10 cellular contexts compared by ENCODE assay signal in the genomic region with DNA sequence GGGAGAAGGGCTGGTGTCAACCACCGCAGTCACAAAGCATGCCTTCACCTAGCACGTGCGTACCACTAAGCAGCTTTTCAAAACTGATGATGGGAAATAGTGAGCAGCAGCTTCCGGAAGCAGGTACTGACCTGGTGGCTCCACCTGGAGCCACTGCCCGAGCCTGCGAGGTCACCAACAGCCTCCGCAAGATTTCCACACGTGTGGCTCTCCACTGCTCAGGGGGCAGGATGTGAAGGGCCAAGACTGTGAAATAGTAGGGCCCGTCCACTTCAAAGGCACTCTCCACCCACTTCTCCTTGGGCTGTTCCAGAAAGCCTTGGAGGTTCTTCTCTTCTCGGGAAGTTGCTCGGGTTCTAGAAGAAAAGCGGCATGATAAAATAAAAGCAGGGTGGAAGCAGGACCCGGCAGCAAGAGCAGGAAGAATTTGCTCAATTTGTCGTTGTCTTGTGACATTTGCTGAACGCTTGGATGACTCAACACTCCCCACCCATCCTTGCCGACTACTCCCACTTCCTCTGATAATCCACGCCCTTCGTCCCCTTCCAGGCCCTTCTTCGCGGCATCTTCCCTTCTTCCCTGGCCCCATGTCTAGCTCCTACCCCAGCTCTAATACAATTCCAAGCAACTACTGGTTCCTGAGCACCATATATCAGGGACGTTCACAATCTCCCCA.
DNase-seq lines count a peak whose midpoint lies in the region; ATAC-seq, FAIRE-seq and TF ChIP-seq lines count a peak whose summit lies in the region.
"Had no signal": no experiment of that assay in that cellular context is flagged by ENCODE, and none has a peak within 500 bp of the region (broad histone marks: within the 10 kb centered on the region; RNA-seq: fewer than 3 reads in every experiment).

No MANE protein-coding gene starts in this region.

- TF ChIP-seq CTCF in gastroesophageal sphincter (IDR thresholded peaks at IDR 0.05): no peak

- no peak for FAIRE-seq in small intestine (lab: Jason Lieb, UNC)

- no peak for TF ChIP-seq EP300 in gastroesophageal sphincter (IDR thresholded peaks at IDR 0.05)

- H3K4me1 ChIP-seq in gastroesophageal sphincter (peaks cover 0 to 12% (median 0%) of the 10 kb centered on the region in 3 donors), small intestine (ENCODE audit: control insufficient read depth in 2 of 2, insufficient read depth in 1 of 2, low read depth in 1 of 2, low read length in 1 of 2) (peaks cover 0 to 5% of the 10 kb centered on the region in 2 donors)

- no peaks in the 10 kb centered on the region for H3K9me3 ChIP-seq in gastroesophageal sphincter
- H3K9me3 ChIP-seq in small intestine (ENCODE audit: control insufficient read depth, low read depth): no peaks in the 10 kb centered on the region

- no peaks in the 10 kb centered on the region for H3K27me3 ChIP-seq in gastroesophageal sphincter
- no peaks in the 10 kb centered on the region for H3K27me3 ChIP-seq in small intestine (ENCODE audit: control insufficient read depth in 2 of 2, insufficient read depth in 2 of 2, low read length in 2 of 2)

- WGBS in gastroesophageal sphincter (ENCODE audit: low coverage in 1 of 2), 2 donors: 41 to 44% methylated on average over 11 to 12 of the region's 21 CpGs
- 62 to 73% (median 64%) methylated on average over 21 of the region's 21 CpGs for WGBS in small intestine, 3 donors

- H3K4me3 ChIP-seq in gastroesophageal sphincter: peak overlapping the region in 1 of 2 donors; percentile 17
- H3K4me3 ChIP-seq in small intestine (ENCODE audit: low read depth in 1 of 2, low read length in 2 of 2): no peak overlapping the region

- peak; percentile 82 for ATAC-seq in gastroesophageal sphincter

- H3K27ac ChIP-seq in gastroesophageal sphincter: peak overlapping the region in 3 of 4 donors; percentile 11 to 68 (median 31)
- H3K27ac ChIP-seq in small intestine (ENCODE audit: low read depth in 1 of 2, low read length in 1 of 2): peak overlapping the region; percentile 6 to 50

- DNase-seq in GM04503 (ENCODE audit: low read depth) (peak; percentile 27), SKM-1 treated with dmso at 0.1 percent for 144 hours (lab: John Stamatoyannopoulos, UW; ENCODE audit: unreplicated experiment) (peak; percentile 80), small intestine (peak; percentile 59), NCI-H187 treated with DMSO at 0.1 percent for 48 hours (lab: John Stamatoyannopoulos, UW) (no peak)
- no peak for DNase-seq in stimulated activated CD8-positive, alpha-beta memory T cell treated with anti-CD3 and anti-CD28 coated beads, Interleukin-4, amount 100 ng/mL, for 48 hours
- DNase-seq in activated CD4-positive, CD25-positive, alpha-beta regulatory T cell (lab: John Stamatoyannopoulos, UW): no peak
- DNase-seq in activated effector memory CD4-positive, alpha-beta T cell treated with Interleukin-2 at 50 U/mL for 16 hours: no peak
- DNase-seq: hippocampal formation, NCI-H446 treated with DMSO at 0.1 percent for 48 hours had no signal

- peaks cover 0 to 100% of the 10 kb centered on the region in 2 donors for H3K36me3 ChIP-seq in gastroesophageal sphincter
- H3K36me3 ChIP-seq in small intestine (ENCODE audit: control insufficient read depth in 2 of 2, insufficient read depth in 2 of 2, low read length in 2 of 2): peaks cover 27 to 50% of the 10 kb centered on the region in 2 donors

- no peak for TF ChIP-seq POLR2A in gastroesophageal sphincter (IDR thresholded peaks at IDR 0.05)

Comparison
In these comparisons a context has a peak if more than half of its experiments do, and no peak if none do; other contexts are left out.
1. DNase-seq: peak in GM04503 (single experiment), SKM-1 treated with dmso at 0.1 percent for 144 hours (single experiment) and small intestine (single experiment); none in stimulated activated CD8-positive, alpha-beta memory T cell treated with anti-CD3 and anti-CD28 coated beads, Interleukin-4, amount 100 ng/mL, for 48 hours (single experiment), NCI-H187 treated with DMSO at 0.1 percent for 48 hours (single experiment), activated CD4-positive, CD25-positive, alpha-beta regulatory T cell (0 of 4) and activated effector memory CD4-positive, alpha-beta T cell treated with Interleukin-2 at 50 U/mL for 16 hours (single experiment).